Comparison of ENCODE assay signal across 11 cellular contexts in the genomic region with DNA sequence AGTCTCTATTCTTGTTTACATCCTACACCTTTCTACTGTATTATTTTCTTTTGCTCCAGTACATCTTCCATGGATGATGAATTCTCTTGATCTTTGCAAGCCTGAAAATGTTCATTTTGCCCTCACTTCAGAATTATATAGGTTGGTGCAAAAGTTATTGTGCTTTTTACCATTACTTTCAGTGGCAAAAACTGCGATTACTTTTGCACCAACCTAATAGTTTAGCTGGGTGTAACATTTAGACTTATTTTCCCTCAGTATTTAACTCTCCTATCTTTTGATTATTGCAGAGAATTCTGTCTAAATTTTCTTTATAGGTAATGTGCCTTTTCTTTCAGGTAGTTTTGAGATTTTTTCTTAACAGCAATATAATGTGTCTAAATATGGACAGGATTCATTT.
"Had no signal": no experiment of that assay in that cellular context is flagged by ENCODE, and none has a peak within 500 bp of the region (broad histone marks: within the 10 kb centered on the region; RNA-seq: fewer than 3 reads in every experiment).

No MANE protein-coding gene starts in this region.

- H3K36me3 ChIP-seq: HAP-1 had no signal

- H3K27ac ChIP-seq: GM23248 had no signal

- H3K27ac Mint-ChIP-seq: GM23338, HFFc6 had no signal

- H3K4me3 Mint-ChIP-seq: GM23338, H9, HFFc6 had no signal

- FAIRE-seq: H1, H54 had no signal

- ATAC-seq: GM23338, HCT116 had no signal

- H3K4me1 ChIP-seq: HAP-1 had no signal

- H3K4me2 ChIP-seq: GM23338 had no signal

- DNase-seq: GM23248, GOT3, H7, H9, HCEC 1CT, HFFc6 had no signal

- H3K9me3 Mint-ChIP-seq: GM23338, H9, HFFc6 had no signal

- H3K9me3 ChIP-seq: HAP-1 had no signal

- H3K9ac ChIP-seq: GM23248 had no signal

- H2AFZ ChIP-seq: GM23248, GM23338 had no signal

- H3K4me3 ChIP-seq: GM23248, GM23338, HAP-1 had no signal
